ENCODE assay signal across 8 cellular contexts in the genomic region with DNA sequence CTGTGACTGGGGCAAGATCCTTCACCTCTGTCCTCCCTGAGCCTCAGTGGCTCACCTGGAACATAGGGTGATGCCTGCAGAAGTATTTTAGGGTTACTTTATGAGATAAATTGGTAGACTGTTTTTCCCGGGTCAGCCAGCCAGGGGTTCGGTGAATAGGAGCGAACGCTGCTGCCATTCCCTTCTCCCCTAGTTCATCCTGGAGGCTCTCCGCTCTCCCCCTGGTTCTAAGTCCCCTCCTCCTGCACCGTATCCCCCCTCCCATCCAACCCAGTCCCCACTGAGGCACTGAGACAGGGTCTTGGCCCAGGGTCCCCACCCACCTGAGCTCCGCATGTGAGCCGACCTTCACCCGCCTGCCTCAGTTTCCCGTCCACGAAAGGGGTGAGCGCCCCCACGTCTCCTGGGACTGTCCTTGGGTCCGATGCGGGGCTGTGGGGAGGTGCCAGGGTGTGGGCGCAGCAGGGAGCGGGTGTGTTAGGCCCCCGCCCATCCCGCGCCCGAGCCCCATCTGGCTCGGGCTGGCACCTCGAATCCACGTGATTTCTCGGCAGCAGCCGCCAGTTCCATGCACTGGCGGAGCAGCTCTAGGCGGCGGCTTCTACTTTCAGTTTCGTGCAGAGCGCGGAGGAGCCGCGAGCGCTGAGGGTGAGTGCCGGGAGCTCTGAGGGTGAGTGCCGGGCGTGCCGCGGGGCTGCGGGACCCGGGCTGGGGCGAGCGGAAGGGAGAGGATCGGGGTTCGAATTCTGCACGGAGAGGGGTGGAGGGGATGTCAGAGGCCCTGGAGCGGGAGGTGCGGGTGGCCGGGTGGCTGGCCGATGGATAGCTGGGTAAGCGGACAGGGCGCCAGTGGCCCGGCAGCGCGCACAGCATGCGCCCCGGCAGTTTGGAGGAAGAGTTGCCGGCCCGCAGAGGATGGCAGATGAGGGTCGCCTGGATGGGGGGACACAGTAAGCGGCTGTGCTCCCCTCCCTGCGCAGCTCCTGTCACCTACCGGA. TPM values are rescaled to one million over a fixed set of nuclear protein-coding genes. Genes with fewer than 3 reads are reported as not detected.
DNase-seq lines count a peak whose midpoint lies in the region; ATAC-seq and TF ChIP-seq lines count a peak whose summit lies in the region.

A gene with protein sequence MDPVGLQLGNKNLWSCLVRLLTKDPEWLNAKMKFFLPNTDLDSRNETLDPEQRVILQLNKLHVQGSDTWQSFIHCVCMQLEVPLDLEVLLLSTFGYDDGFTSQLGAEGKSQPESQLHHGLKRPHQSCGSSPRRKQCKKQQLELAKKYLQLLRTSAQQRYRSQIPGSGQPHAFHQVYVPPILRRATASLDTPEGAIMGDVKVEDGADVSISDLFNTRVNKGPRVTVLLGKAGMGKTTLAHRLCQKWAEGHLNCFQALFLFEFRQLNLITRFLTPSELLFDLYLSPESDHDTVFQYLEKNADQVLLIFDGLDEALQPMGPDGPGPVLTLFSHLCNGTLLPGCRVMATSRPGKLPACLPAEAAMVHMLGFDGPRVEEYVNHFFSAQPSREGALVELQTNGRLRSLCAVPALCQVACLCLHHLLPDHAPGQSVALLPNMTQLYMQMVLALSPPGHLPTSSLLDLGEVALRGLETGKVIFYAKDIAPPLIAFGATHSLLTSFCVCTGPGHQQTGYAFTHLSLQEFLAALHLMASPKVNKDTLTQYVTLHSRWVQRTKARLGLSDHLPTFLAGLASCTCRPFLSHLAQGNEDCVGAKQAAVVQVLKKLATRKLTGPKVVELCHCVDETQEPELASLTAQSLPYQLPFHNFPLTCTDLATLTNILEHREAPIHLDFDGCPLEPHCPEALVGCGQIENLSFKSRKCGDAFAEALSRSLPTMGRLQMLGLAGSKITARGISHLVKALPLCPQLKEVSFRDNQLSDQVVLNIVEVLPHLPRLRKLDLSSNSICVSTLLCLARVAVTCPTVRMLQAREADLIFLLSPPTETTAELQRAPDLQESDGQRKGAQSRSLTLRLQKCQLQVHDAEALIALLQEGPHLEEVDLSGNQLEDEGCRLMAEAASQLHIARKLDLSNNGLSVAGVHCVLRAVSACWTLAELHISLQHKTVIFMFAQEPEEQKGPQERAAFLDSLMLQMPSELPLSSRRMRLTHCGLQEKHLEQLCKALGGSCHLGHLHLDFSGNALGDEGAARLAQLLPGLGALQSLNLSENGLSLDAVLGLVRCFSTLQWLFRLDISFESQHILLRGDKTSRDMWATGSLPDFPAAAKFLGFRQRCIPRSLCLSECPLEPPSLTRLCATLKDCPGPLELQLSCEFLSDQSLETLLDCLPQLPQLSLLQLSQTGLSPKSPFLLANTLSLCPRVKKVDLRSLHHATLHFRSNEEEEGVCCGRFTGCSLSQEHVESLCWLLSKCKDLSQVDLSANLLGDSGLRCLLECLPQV (N-terminal part only) (plus strand): TSS at position 610 of the 998 bp plus-strand sequence. CDS start 31,156 bp downstream, outside the sequence.

- H3K9ac ChIP-seq in mucosa of rectum (ENCODE audit: low read depth in 1 of 2, low read length in 2 of 2) = peak within 1 kb of the TSS; percentile 83 to 97

- no TSS peak for BruUV-seq in OCI-LY7 (replicated peaks; lab: Mats Ljungman, UMichigan)

- peaks cover 85% of the 10 kb centered on the region for H3K79me2 ChIP-seq in OCI-LY7 (ENCODE audit: insufficient read depth, low read depth, low read length)

- H3K27me3 ChIP-seq in CD4-positive, alpha-beta memory T cell (ENCODE audit: insufficient read depth, low read length) = no peaks in the 10 kb centered on the region
- no peaks in the 10 kb centered on the region for H3K27me3 ChIP-seq in mucosa of rectum (ENCODE audit: control insufficient read depth in 2 of 2, insufficient read depth in 2 of 2, low read length in 2 of 2)

- POLR2A ChIA-PET in CD4-positive, alpha-beta memory T cell (lab: Charles Lee; ENCODE audit: partially characterized antibody) = interaction anchor here (0.7 to 8.4 kb wide), 24 partner anchors 8 to 198 kb away, joined by 3 to 210 read pairs (median 8); a partner anchor contains a TSS
- POLR2A ChIA-PET in OCI-LY7 (lab: Charles Lee) = interaction anchor here (0.6 to 4.8 kb wide), 12 partner anchors 12 to 69 kb away, joined by 3 to 42 read pairs (median 6); no protein-coding TSS in a partner anchor

- H3K4me3 ChIP-seq in CD4-positive, alpha-beta memory T cell (ENCODE audit: low read length in 2 of 2) = peak within 1 kb of the TSS; percentile 85 to 91
- peak within 1 kb of the TSS; percentile 80 for H3K4me3 ChIP-seq in OCI-LY7 (ENCODE audit: low read depth, low read length, poor library complexity, severe bottlenecking)
- H3K4me3 ChIP-seq in epithelial cell of proximal tubule (ENCODE audit: low read depth, low read length) = peak within 1 kb of the TSS; percentile 61
- peak within 1 kb of the TSS; percentile 94 to 95 for H3K4me3 ChIP-seq in mucosa of rectum (ENCODE audit: low read length in 2 of 2)

- no peaks in the 10 kb centered on the region for H3K36me3 ChIP-seq in CD4-positive, alpha-beta memory T cell (ENCODE audit: insufficient read depth, low read length)
- H3K36me3 ChIP-seq in OCI-LY7 (ENCODE audit: insufficient read depth, low read length) = peaks cover 32% of the 10 kb centered on the region
- peaks cover 0 to 2% of the 10 kb centered on the region in 2 donors for H3K36me3 ChIP-seq in mucosa of rectum (ENCODE audit: control insufficient read depth in 2 of 2, insufficient read depth in 2 of 2, low read length in 2 of 2)

- H3K27me3 Mint-ChIP-seq in CD4-positive, alpha-beta memory T cell = no peaks in the 10 kb centered on the region

- peak; percentile 81 for ATAC-seq in GM19397 (IDR thresholded peaks at IDR 0.05; ENCODE audit: unreplicated experiment)
- ATAC-seq in HG03571 (IDR thresholded peaks at IDR 0.05; ENCODE audit: unreplicated experiment) = peak; percentile 68

- no peaks in the 10 kb centered on the region for H4K20me1 ChIP-seq in OCI-LY7 (ENCODE audit: insufficient read depth, low read length)

- DNase-seq in CD4-positive, alpha-beta memory T cell = peak; percentile 85 to 94 (median 89)
- peak; percentile 93 for DNase-seq in OCI-LY7 (ENCODE audit: low spot score)
- peak; percentile 97 for DNase-seq in activated T-cell treated with anti-CD3 and anti-CD28 coated beads for 4 hours
- no peak for DNase-seq in epithelial cell of proximal tubule (ENCODE audit: low read depth)
- peak; percentile 88 to 92 for DNase-seq in stimulated activated CD8-positive, alpha-beta memory T cell treated with anti-CD3 and anti-CD28 coated beads, Interleukin-4, amount 100 ng/mL, for 4 hours (ENCODE audit: low read depth in 2 of 2, low spot score in 1 of 2)

- peak within 1 kb of the TSS; percentile 89 to 100 (median 98) for H3K27ac Mint-ChIP-seq in CD4-positive, alpha-beta memory T cell

- H3K27ac ChIP-seq in CD4-positive, alpha-beta memory T cell (ENCODE audit: low read depth, low read length) = peak within 1 kb of the TSS; percentile 97
- H3K27ac ChIP-seq in OCI-LY7 (ENCODE audit: low read depth, low read length, poor library complexity, severe bottlenecking) = peak within 1 kb of the TSS; percentile 80
- peak within 1 kb of the TSS; percentile 88 to 93 for H3K27ac ChIP-seq in mucosa of rectum (ENCODE audit: low read depth in 2 of 2, low read length in 2 of 2)

- intact Hi-C loops in CD4-positive, alpha-beta memory T cell (cut with micrococcal nuclease) = loop anchor here (1.0 to 2.0 kb wide), 5 partner anchors 10 to 56 kb away; a partner anchor contains a TSS
- intact Hi-C loops in OCI-LY7 (cut with micrococcal nuclease; ENCODE audit: unreplicated experiment) = loop anchor here (1.0 kb wide), 4 partner anchors 14 to 53 kb away; no protein-coding TSS in a partner anchor

- CTCF ChIA-PET in CD4-positive, alpha-beta memory T cell (lab: Charles Lee; ENCODE audit: partially characterized antibody) = interaction anchor here (1.1 to 10.1 kb wide), 10 partner anchors 10 to 103 kb away, joined by 3 to 81 read pairs (median 8); a partner anchor contains a TSS
- CTCF ChIA-PET in OCI-LY7 (lab: Charles Lee; ENCODE audit: unreplicated experiment) = interaction anchor here (0.6 to 1.5 kb wide), 4 partner anchors 14 to 57 kb away, joined by 3 to 6 read pairs (median 4); no protein-coding TSS in a partner anchor

- no peak for TF ChIP-seq CTCF in OCI-LY7 (conservative IDR thresholded peaks at IDR 0.05; ENCODE audit: low read length)
- no peak for TF ChIP-seq CTCF in epithelial cell of proximal tubule (conservative IDR thresholded peaks at IDR 0.05; ENCODE audit: low read depth, low read length)

- no peaks in the 10 kb centered on the region for H3K9me3 ChIP-seq in CD4-positive, alpha-beta memory T cell (ENCODE audit: control insufficient read depth in 1 of 2, low read length in 2 of 2)
- H3K9me3 ChIP-seq in OCI-LY7 (ENCODE audit: low read length) = no peaks in the 10 kb centered on the region
- H3K9me3 ChIP-seq in mucosa of rectum (ENCODE audit: control insufficient read depth in 2 of 2, low read length in 2 of 2) = no peaks in the 10 kb centered on the region

- peak within 1 kb of the TSS; percentile 11; the same call in 1 of the 2 replicates for H2AFZ ChIP-seq in OCI-LY7 (ENCODE audit: low read length)

- H3K9me2 ChIP-seq in OCI-LY7 (ENCODE audit: insufficient read depth, low read length) = no peaks in the 10 kb centered on the region

- H3K4me1 ChIP-seq in CD4-positive, alpha-beta memory T cell (ENCODE audit: insufficient read depth, low read length) = peaks cover 72% of the 10 kb centered on the region
- peaks cover 79% of the 10 kb centered on the region for H3K4me1 ChIP-seq in OCI-LY7 (ENCODE audit: insufficient read depth, low read length, poor library complexity, severe bottlenecking)
- H3K4me1 ChIP-seq in mucosa of rectum (ENCODE audit: control insufficient read depth in 2 of 2, insufficient read depth in 2 of 2, low read length in 2 of 2) = peaks cover 37 to 47% of the 10 kb centered on the region in 2 donors

- no peaks in the 10 kb centered on the region for H3K9me3 Mint-ChIP-seq in CD4-positive, alpha-beta memory T cell

- H3K36me3 Mint-ChIP-seq in CD4-positive, alpha-beta memory T cell = peaks cover 34 to 73% of the 10 kb centered on the region in 2 donors

- peak within 1 kb of the TSS; percentile 89 for H3K4me2 ChIP-seq in OCI-LY7 (ENCODE audit: low read length)

- peak within 1 kb of the TSS; percentile 94 to 100 (median 99) for H3K4me3 Mint-ChIP-seq in CD4-positive, alpha-beta memory T cell

- H3K4me1 Mint-ChIP-seq in CD4-positive, alpha-beta memory T cell = peaks cover 50 to 96% (median 64%) of the 10 kb centered on the region in 4 donors

RNA-seq across cellular contexts. Expression of the gene that starts here (rescaled TPM):
- total RNA-seq in CD4-positive, alpha-beta memory T cell = 100 to 1,000 TPM; 416 to 457 TPM
- polyA plus RNA-seq in CD4-positive, alpha-beta memory T cell = 100 to 1,000 TPM in 1 of 2 donors, 10 to 100 TPM in 1; 41.6 to 151 TPM
- total RNA-seq in OCI-LY7 (2014; rRNA removed; shearing (Covaris generic)) = 156 and 199 TPM in 2 replicates
- total RNA-seq in OCI-LY7 (2022) (305 and 310 TPM in 2 replicates), epithelial cell of proximal tubule (3.8 and 4.5 TPM in 2 replicates)

Comparison
In these comparisons a context has a peak if more than half of its experiments do, and no peak if none do; other contexts are left out.
1. RNA of the gene that starts here (total RNA-seq): 416 to 457 TPM in CD4-positive, alpha-beta memory T cell and 156 to 310 TPM in OCI-LY7; 3.8 to 4.5 TPM in epithelial cell of proximal tubule; every median in the first group is over 10 times any median in the second.
2. Peak in every context shown above with its lines, with median percentiles within 50 percentile points of each other: H3K27ac ChIP-seq and H3K4me3 ChIP-seq.